Comparison of ENCODE assay signal across 8 cellular contexts in the genomic region with DNA sequence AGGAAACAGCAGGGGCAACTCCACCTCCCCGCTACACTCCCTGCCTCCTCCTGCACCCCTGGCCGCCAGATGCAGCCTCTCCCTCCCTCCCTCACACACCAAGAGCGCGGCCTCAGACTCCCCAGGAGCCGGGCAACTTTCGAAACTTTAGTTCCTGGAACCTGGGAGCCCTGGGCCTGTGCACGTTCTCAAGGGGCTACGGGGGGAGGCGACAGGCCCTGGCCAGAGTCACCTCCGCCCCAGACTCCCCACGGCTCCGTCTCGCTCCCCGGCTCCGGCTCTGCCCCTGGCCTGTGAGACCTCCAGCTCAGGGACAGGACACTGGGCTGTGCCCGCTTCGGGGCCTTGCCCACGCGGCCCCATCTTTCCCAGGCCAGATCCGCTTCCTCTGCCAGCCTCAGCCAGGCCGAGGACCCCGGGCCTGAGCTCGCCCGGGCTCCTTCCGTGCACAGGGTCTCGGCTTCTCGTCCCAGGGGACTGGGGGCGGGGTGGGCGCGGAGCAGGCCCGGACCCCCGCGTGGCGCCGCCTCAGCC. TPM values are rescaled to one million over a fixed set of nuclear protein-coding genes. Genes with fewer than 3 reads are reported as not detected.
DNase-seq lines count a peak whose midpoint lies in the region; ATAC-seq, FAIRE-seq and TF ChIP-seq lines count a peak whose summit lies in the region.

No MANE protein-coding gene starts in this region.

- no peak overlapping the region for H2BK15ac ChIP-seq in mesendoderm (replicated peaks; ENCODE audit: low read depth)

- DNase-seq in CD1c-positive myeloid dendritic cell (ENCODE audit: extremely low spot score) (peak; percentile 22), astrocyte of the cerebellum (ENCODE audit: low read depth) (no peak), mesendoderm (peak; percentile 61), H54 (ENCODE audit: insufficient read length, low spot score) (no peak)
- no peak for DNase-seq in NK-92 treated with Interleukin-12 subunit alpha and Interleukin-12 subunit beta, amount 100 ng/mL, for 24 hours (lab: John Stamatoyannopoulos, UW)

- peaks cover 2% of the 10 kb centered on the region for H3K4me1 ChIP-seq in mesendoderm (ENCODE audit: control insufficient read depth, low read depth, low read length)

- H3K18ac ChIP-seq in mesendoderm (ENCODE audit: low read length), result peak overlapping the region; percentile 4

- no peak overlapping the region for H4K8ac ChIP-seq in mesendoderm (ENCODE audit: low read depth, low read length)

- no peak overlapping the region for H2BK120ac ChIP-seq in mesendoderm (ENCODE audit: low read depth, low read length)

- H3K79me1 ChIP-seq in mesendoderm (ENCODE audit: low read length), result no peaks in the 10 kb centered on the region

- H3K4me3 ChIP-seq in astrocyte of the cerebellum (ENCODE audit: low read depth, low read length) (peak overlapping the region; percentile 30), mesendoderm (ENCODE audit: low read length) (peak overlapping the region; percentile 72)

- no peak overlapping the region for H3K4ac ChIP-seq in mesendoderm (ENCODE audit: low read depth, low read length)

- peaks cover 11% of the 10 kb centered on the region for H3K27me3 ChIP-seq in mesendoderm (ENCODE audit: insufficient read depth, low read length, poor library complexity)

- no peaks in the 10 kb centered on the region for H3K36me3 ChIP-seq in mesendoderm (ENCODE audit: control insufficient read depth, insufficient read depth, low read length)

- no peak overlapping the region for H3K27ac ChIP-seq in mesendoderm (ENCODE audit: low read depth, low read length)

- H3K4me2 ChIP-seq in mesendoderm (ENCODE audit: low read length), result peak overlapping the region; percentile 99

- TF ChIP-seq POLR2A in H54 (IDR thresholded peaks at IDR 0.05; ENCODE audit: low read depth, low read length), result no peak

- no peak for FAIRE-seq in H54 (lab: Jason Lieb, UNC)

- no CpG with 5 or more reads among the region's 35 CpGs for WGBS in mesendoderm (ENCODE audit: extremely low coverage, insufficient coverage, low lambda C conversion rate)

- H3K56ac ChIP-seq in mesendoderm (ENCODE audit: low read length), result peak overlapping the region; percentile 87

- no peaks in the 10 kb centered on the region for H3K79me2 ChIP-seq in mesendoderm (ENCODE audit: control insufficient read depth, insufficient read depth, low read length)

- no peak overlapping the region for H4K5ac ChIP-seq in mesendoderm (ENCODE audit: low read length)

- H2AK5ac ChIP-seq in mesendoderm (ENCODE audit: low read length), result no peak overlapping the region

- H3K9ac ChIP-seq in mesendoderm (ENCODE audit: low read length), result peak overlapping the region; percentile 81

- in situ Hi-C loops in astrocyte of the cerebellum (cut with HindIII; ENCODE audit: low sequenced_read_pairs), result no loop called here

- TF ChIP-seq CTCF in astrocyte of the cerebellum (IDR thresholded peaks at IDR 0.05; ENCODE audit: low read depth, low read length, missing control alignments), result no peak

- peak; percentile 7 for ATAC-seq in HG02798 (IDR thresholded peaks at IDR 0.05; ENCODE audit: poor library complexity, unreplicated experiment)
- no peak for ATAC-seq in HG03439 (IDR thresholded peaks at IDR 0.05; ENCODE audit: unreplicated experiment)
- no peak for ATAC-seq in HG02610 (IDR thresholded peaks at IDR 0.05; ENCODE audit: unreplicated experiment)

- H2BK5ac ChIP-seq in mesendoderm (ENCODE audit: low read length), result no peak overlapping the region

- H3K23ac ChIP-seq in mesendoderm (ENCODE audit: low read length), result peak overlapping the region; percentile 45

RNA-seq across cellular contexts. Expression of a gene that starts 5.5 kb away (rescaled TPM):
- 0.42 TPM for polyA plus RNA-seq in mesendoderm (2013, experiment 1 of 2)
- polyA plus RNA-seq in mesendoderm (2013, experiment 2 of 2), result 0.27 TPM

Comparison
In these comparisons a context has a peak if more than half of its experiments do, and no peak if none do; other contexts are left out.
1. DNase-seq: peak in CD1c-positive myeloid dendritic cell (single experiment) and mesendoderm (single experiment); none in astrocyte of the cerebellum (single experiment), NK-92 treated with Interleukin-12 subunit alpha and Interleukin-12 subunit beta, amount 100 ng/mL, for 24 hours (single experiment) and H54 (single experiment).